In the genomic region with DNA sequence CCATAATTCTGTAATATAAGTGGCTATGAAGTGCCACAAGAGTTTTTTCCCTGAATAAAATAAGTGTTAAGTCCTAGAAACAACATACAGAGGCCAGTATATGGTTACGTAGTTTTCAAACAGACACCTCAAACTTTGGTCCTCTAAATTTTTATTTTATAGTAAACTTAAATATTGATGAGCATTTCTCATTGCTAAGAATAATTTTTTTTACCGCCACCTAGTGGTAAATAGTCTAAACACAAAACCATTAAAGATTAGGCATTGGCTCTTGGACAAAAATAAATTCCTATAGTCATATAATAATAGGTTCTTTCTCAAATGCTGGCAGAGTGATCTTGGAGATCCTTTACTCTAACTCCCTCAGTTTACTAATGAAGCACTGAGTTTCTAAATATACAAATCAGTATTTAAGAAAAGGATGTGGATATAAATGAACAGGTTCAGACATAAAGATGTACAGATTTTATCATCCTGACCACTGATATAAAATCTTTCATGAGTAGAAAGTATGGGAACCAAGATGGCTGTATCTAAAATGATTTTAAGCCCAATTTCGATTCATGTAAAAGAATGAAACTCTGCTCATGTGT, we compare ENCODE assay signal across 8 cellular contexts.
DNase-seq lines count a peak whose midpoint lies in the region; ATAC-seq, FAIRE-seq and TF ChIP-seq lines count a peak whose summit lies in the region.

No MANE protein-coding gene starts in this region.

- H3K9ac ChIP-seq in HCT116 (ENCODE audit: low read length) (no peak overlapping the region), astrocyte (ENCODE audit: low read length) (no peak overlapping the region)

- no peaks in the 10 kb centered on the region for H3K9me3 Mint-ChIP-seq in CD4-positive, CD25-positive, alpha-beta regulatory T cell
- H3K9me3 Mint-ChIP-seq in astrocyte (ENCODE audit: unreplicated experiment) (no peaks in the 10 kb centered on the region), mesothelial cell of epicardium (no peaks in the 10 kb centered on the region)

- no TSS peak for BruUV-seq in HCT116 (replicated peaks; lab: Mats Ljungman, UMichigan)

- DNase-seq in CD4-positive, CD25-positive, alpha-beta regulatory T cell: peak in 2 of 3 donors; percentile 15 to 33
- DNase-seq in HCT116 (ENCODE audit: low read depth, low spot score) (peak; percentile 4), astrocyte (ENCODE audit: low read depth) (no peak), mesothelial cell of epicardium (ENCODE audit: low spot score in 2 of 2, unreplicated experiment in 2 of 2) (no peak), NCI-H1092 (lab: John Stamatoyannopoulos, UW) (no peak), cerebellar nuclear complex (lab: John Stamatoyannopoulos, UW) (no peak), GM12891 (ENCODE audit: insufficient read length, low spot score) (no peak)

- no peaks in the 10 kb centered on the region for H3K27me3 ChIP-seq in CD4-positive, CD25-positive, alpha-beta regulatory T cell (ENCODE audit: control insufficient read depth, insufficient read depth, low read length)
- H3K27me3 ChIP-seq in HCT116 (ENCODE audit: insufficient read depth, low read length) (no peaks in the 10 kb centered on the region), astrocyte (ENCODE audit: insufficient read depth, low read length) (no peaks in the 10 kb centered on the region)

- FAIRE-seq in astrocyte (lab: Jason Lieb, UNC) (no peak), GM12891 (lab: Jason Lieb, UNC) (no peak)

- no peaks in the 10 kb centered on the region for H3K4me1 ChIP-seq in CD4-positive, CD25-positive, alpha-beta regulatory T cell (ENCODE audit: control insufficient read depth, insufficient read depth, low read length, poor library complexity, severe bottlenecking)
- H3K4me1 ChIP-seq in HCT116 (ENCODE audit: control insufficient read depth in 1 of 2, insufficient read depth in 2 of 2, low read length in 2 of 2) (no peaks in the 10 kb centered on the region), astrocyte (ENCODE audit: insufficient read depth, low read length) (no peaks in the 10 kb centered on the region)

- no peak overlapping the region for H3K27ac Mint-ChIP-seq in CD4-positive, CD25-positive, alpha-beta regulatory T cell
- H3K27ac Mint-ChIP-seq in astrocyte (ENCODE audit: unreplicated experiment) (no peak overlapping the region), mesothelial cell of epicardium (no peak overlapping the region)

- H3K27me3 Mint-ChIP-seq in CD4-positive, CD25-positive, alpha-beta regulatory T cell: no peaks in the 10 kb centered on the region
- no peaks in the 10 kb centered on the region for H3K27me3 Mint-ChIP-seq in astrocyte (ENCODE audit: low read depth, unreplicated experiment)
- H3K27me3 Mint-ChIP-seq in mesothelial cell of epicardium (ENCODE audit: low read depth): no peaks in the 10 kb centered on the region

- TF ChIP-seq RAD21 in HCT116 (IDR thresholded peaks at IDR 0.05; ENCODE audit: low read depth): peak; percentile 9; the same call in 1 of the 2 replicates

- CTCF ChIA-PET in HCT116 (lab: Charles Lee): interaction anchor here (5.5 kb wide), 1 partner anchor 13 kb away, joined by 28 read pairs; no protein-coding TSS in a partner anchor

- TF ChIP-seq CTCF in HCT116 (IDR thresholded peaks at IDR 0.05 in 2 of 3, conservative IDR thresholded peaks at IDR 0.05 in 1 of 3; ENCODE audit: borderline replicate concordance in 1 of 3, insufficient read depth in 1 of 3, low read depth in 2 of 3, low read length in 2 of 3): peak; percentile 20 to 61 (median 22); a peak in 4 of 6 replicates
- TF ChIP-seq CTCF in astrocyte (IDR thresholded peaks at IDR 0.05; ENCODE audit: insufficient read depth, low read depth, low read length): peak; percentile 39
- TF ChIP-seq CTCF in mesothelial cell of epicardium (IDR thresholded peaks at IDR 0.05; ENCODE audit: unreplicated experiment): peak; percentile 88

- POLR2A ChIA-PET in HCT116 (lab: Charles Lee): no interaction called here

- H3K36me3 ChIP-seq in CD4-positive, CD25-positive, alpha-beta regulatory T cell (ENCODE audit: control insufficient read depth, insufficient read depth, low read length): no peaks in the 10 kb centered on the region
- no peaks in the 10 kb centered on the region for H3K36me3 ChIP-seq in HCT116 (ENCODE audit: control insufficient read depth in 1 of 2, insufficient read depth in 2 of 2, low read length in 2 of 2)
- no peaks in the 10 kb centered on the region for H3K36me3 ChIP-seq in astrocyte (ENCODE audit: insufficient read depth, low read length)

- no peak overlapping the region for H3K4me3 ChIP-seq in CD4-positive, CD25-positive, alpha-beta regulatory T cell (ENCODE audit: low read depth, low read length)
- H3K4me3 ChIP-seq in HCT116 (replicated peaks in 1 of 2; ENCODE audit: low read depth in 1 of 2, low read length in 2 of 2) (no peak overlapping the region), astrocyte (ENCODE audit: insufficient read depth, low read depth, low read length) (no peak overlapping the region)

- H3K79me2 ChIP-seq in HCT116 (ENCODE audit: insufficient read depth, low read length) (no peaks in the 10 kb centered on the region), astrocyte (ENCODE audit: insufficient read depth, low read length) (no peaks in the 10 kb centered on the region)

- no peak for ATAC-seq in CD4-positive, CD25-positive, alpha-beta regulatory T cell (ENCODE audit: low read depth in 2 of 2)
- no peak for ATAC-seq in HCT116
- no peak for ATAC-seq in GM18868 (IDR thresholded peaks at IDR 0.05; ENCODE audit: unreplicated experiment)

- no peaks in the 10 kb centered on the region for H3K9me2 ChIP-seq in HCT116 (ENCODE audit: insufficient read depth)

- intact Hi-C loops in HCT116 (cut with micrococcal nuclease): no loop called here

- H3K4me2 ChIP-seq in HCT116 (ENCODE audit: low read length) (no peak overlapping the region), astrocyte (ENCODE audit: low read length) (no peak overlapping the region)

- H3K9me3 ChIP-seq in CD4-positive, CD25-positive, alpha-beta regulatory T cell (ENCODE audit: control insufficient read depth in 2 of 2, low read length in 2 of 2): no peaks in the 10 kb centered on the region
- H3K9me3 ChIP-seq in HCT116 (ENCODE audit: control insufficient read depth in 1 of 2, insufficient read depth in 1 of 2, low read depth in 1 of 2, low read length in 2 of 2) (no peaks in the 10 kb centered on the region), astrocyte (ENCODE audit: insufficient read depth, low read depth, low read length) (no peaks in the 10 kb centered on the region)

- H3K27ac ChIP-seq in CD4-positive, CD25-positive, alpha-beta regulatory T cell (ENCODE audit: insufficient read depth, low read length, poor library complexity, severe bottlenecking): no peak overlapping the region
- H3K27ac ChIP-seq in HCT116 (ENCODE audit: low read depth, low read length): no peak overlapping the region
- H3K27ac ChIP-seq in astrocyte (ENCODE audit: low read depth, low read length): no peak overlapping the region

- H3K4me3 Mint-ChIP-seq in CD4-positive, CD25-positive, alpha-beta regulatory T cell: no peak overlapping the region
- H3K4me3 Mint-ChIP-seq in astrocyte (ENCODE audit: unreplicated experiment) (no peak overlapping the region), mesothelial cell of epicardium (no peak overlapping the region)

- H4K20me1 ChIP-seq in HCT116 (ENCODE audit: insufficient read depth): no peaks in the 10 kb centered on the region
- no peaks in the 10 kb centered on the region for H4K20me1 ChIP-seq in astrocyte (ENCODE audit: insufficient read depth, low read length)

- H3K36me3 Mint-ChIP-seq in CD4-positive, CD25-positive, alpha-beta regulatory T cell: no peaks in the 10 kb centered on the region
- H3K36me3 Mint-ChIP-seq in astrocyte (ENCODE audit: low read depth, unreplicated experiment) (peaks cover 4% of the 10 kb centered on the region), mesothelial cell of epicardium (no peaks in the 10 kb centered on the region)

- H2AFZ ChIP-seq in HCT116 (ENCODE audit: low read depth, low read length, poor library complexity, severe bottlenecking): no peak overlapping the region
- no peak overlapping the region for H2AFZ ChIP-seq in astrocyte (ENCODE audit: low read depth, low read length)

- H3K4me1 Mint-ChIP-seq in CD4-positive, CD25-positive, alpha-beta regulatory T cell: peaks cover 0 to 4% (median 0%) of the 10 kb centered on the region in 4 donors
- H3K4me1 Mint-ChIP-seq in astrocyte (ENCODE audit: low read depth, unreplicated experiment) (peaks cover 6% of the 10 kb centered on the region), mesothelial cell of epicardium (peaks cover 7% of the 10 kb centered on the region)

- TF ChIP-seq POLR2A in HCT116 (IDR thresholded peaks at IDR 0.05; ENCODE audit: borderline replicate concordance, extremely low read depth, insufficient read depth, insufficient read length) (no peak), GM12891 (IDR thresholded peaks at IDR 0.05; ENCODE audit: low read depth, low read length) (no peak)

- RAD21 ChIA-PET in HCT116 (lab: Charles Lee; ENCODE audit: low non-redundant PET in 1 of 2, low total read pairs in 2 of 2, uncharacterized antibody in 2 of 2, unreplicated experiment in 2 of 2): no interaction called here

TF ChIP-seq in HCT116, 20 proteins besides CTCF, POLR2A, EP300 and RAD21 (continues in another document):
- TF ChIP-seq SRF (IDR thresholded peaks at IDR 0.05; ENCODE audit: low read depth) (no peak), FOSL1 (IDR thresholded peaks at IDR 0.05; ENCODE audit: low read depth) (no peak), POLR2AphosphoS5 (IDR thresholded peaks at IDR 0.05; ENCODE audit: low read depth, low read length) (no peak), EZH2phosphoT487 (IDR thresholded peaks at IDR 0.05; ENCODE audit: borderline replicate concordance) (no peak), CEBPB (IDR thresholded peaks at IDR 0.05; ENCODE audit: low read depth) (no peak), TCF7L2 (IDR thresholded peaks at IDR 0.05; ENCODE audit: borderline replicate concordance, extremely low read depth, insufficient read depth, insufficient read length) (no peak)
- TF ChIP-seq, protein P1, sequence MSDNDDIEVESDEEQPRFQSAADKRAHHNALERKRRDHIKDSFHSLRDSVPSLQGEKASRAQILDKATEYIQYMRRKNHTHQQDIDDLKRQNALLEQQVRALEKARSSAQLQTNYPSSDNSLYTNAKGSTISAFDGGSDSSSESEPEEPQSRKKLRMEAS (IDR thresholded peaks at IDR 0.05): no peak

TF ChIP-seq in GM12891, 5 proteins besides CTCF, POLR2A, EP300 and RAD21:
- no peak for TF ChIP-seq PAX5 (IDR thresholded peaks at IDR 0.05; ENCODE audit: insufficient read depth, low read length, severe bottlenecking)
- TF ChIP-seq SPI1 (IDR thresholded peaks at IDR 0.05; ENCODE audit: low read depth, low read length): no peak
- TF ChIP-seq POU2F2 (IDR thresholded peaks at IDR 0.05; ENCODE audit: low read depth, low read length): no peak
- TF ChIP-seq TAF1 (IDR thresholded peaks at IDR 0.05; ENCODE audit: low read depth, low read length): no peak
- TF ChIP-seq POLR2AphosphoS5 (IDR thresholded peaks at IDR 0.05; ENCODE audit: low read depth, low read length): no peak

Comparison
In these comparisons a context has a peak if more than half of its experiments do, and no peak if none do; other contexts are left out.
1. DNase-seq: peak in CD4-positive, CD25-positive, alpha-beta regulatory T cell (2 of 3) and HCT116 (single experiment); none in astrocyte (single experiment), mesothelial cell of epicardium (0 of 2), NCI-H1092 (single experiment), cerebellar nuclear complex (0 of 2) and GM12891 (single experiment).
2. CTCF ChIP-seq: peak in every context shown above with its lines; median percentile 88 in mesothelial cell of epicardium; 39 in astrocyte; 22 in HCT116.